Comparison of ENCODE assay signal across 22 cellular contexts in genomic region chr4:7384003-7384928, GRCh38. TPM values are rescaled to one million over a fixed set of nuclear protein-coding genes. Genes with fewer than 3 reads are reported as not detected.
DNase-seq lines count a peak whose midpoint lies in the region; ATAC-seq lines count a peak whose summit lies in the region.
"Had no signal": no experiment of that assay in that cellular context is flagged by ENCODE, and none has a peak within 500 bp of the region (broad histone marks: within the 10 kb centered on the region; RNA-seq: fewer than 3 reads in every experiment).

No MANE protein-coding gene starts in this region.

- H3K27me3 ChIP-seq in BLaER1 (no peaks in the 10 kb centered on the region), H7 (ENCODE audit: control insufficient read depth, insufficient read depth, low read length) (no peaks in the 10 kb centered on the region)
- H3K27me3 ChIP-seq: ascending aorta had no signal

- H3K9me3 ChIP-seq in BLaER1 = no peaks in the 10 kb centered on the region
- H3K9me3 ChIP-seq: ascending aorta had no signal

- H3K4me2 ChIP-seq in BLaER1 = peak overlapping the region; percentile 98

- no peak for ATAC-seq in GM21619 (IDR thresholded peaks at IDR 0.05; ENCODE audit: unreplicated experiment)
- ATAC-seq: activated CD8-positive, alpha-beta T cell treated with anti-CD3 and anti-CD28 coated beads, Interleukin-2, amount 10 ng/mL, durations not matched to agents 7 days and 5 days; GM12878; HepG2; stimulated activated naive B cell treated with anti-CD40 and anti-IgM and Interleukin-4, amounts not matched to agents 10 μg/mL and 1 μg/mL and 100 μg/mL, for 72 hours; T-cell had no signal

- H3K4me3 ChIP-seq in BLaER1 (no peak overlapping the region), H7 (ENCODE audit: insufficient read depth, low read depth, low read length) (no peak overlapping the region)
- H3K4me3 ChIP-seq: ascending aorta, GM12878 had no signal

- H3K9ac ChIP-seq in BLaER1 = peak overlapping the region; percentile 64; the same call in 1 of the 2 replicates

- DNase-seq in H7 (peak; percentile 43), head of caudate nucleus (peak in 23 of 42 donors; percentile 1 to 28 (median 8)), posterior vena cava (ENCODE audit: low spot score) (peak; percentile 58), HuH-7 (ENCODE audit: low spot score) (no peak), DMS53 treated with DMSO at 0.1 percent for 48 hours (lab: John Stamatoyannopoulos, UW; ENCODE audit: unreplicated experiment) (no peak)
- DNase-seq: activated CD8-positive, alpha-beta T cell treated with anti-CD3 and anti-CD28 coated beads, Interleukin-2, amount 10 ng/mL, durations not matched to agents 7 days and 5 days; AML-193; Calu3; GDM1; MM.1S; NCI-H345; stimulated activated naive B cell treated with anti-CD40 and anti-IgM and Interleukin-4, amounts not matched to agents 10 μg/mL and 1 μg/mL and 100 μg/mL, for 72 hours; T-cell had no signal

- peak overlapping the region; percentile 78 for H3K27ac ChIP-seq in BLaER1
- H3K27ac ChIP-seq: ascending aorta, VCaP had no signal

- peaks cover 84% of the 10 kb centered on the region for H3K4me1 ChIP-seq in BLaER1
- H3K4me1 ChIP-seq: ascending aorta had no signal

- intact Hi-C loops in head of caudate nucleus (cut with DNase I) = no loop called here
- intact Hi-C loops in posterior vena cava (cut with DNase I) = no loop called here

- H4K20me1 ChIP-seq in BLaER1 = peaks cover under 1% of the 10 kb centered on the region; the same call in 1 of the 2 replicates

- H3K36me3 ChIP-seq in BLaER1 = no peaks in the 10 kb centered on the region
- H3K36me3 ChIP-seq in H7 (replicated peaks; ENCODE audit: control insufficient read depth, insufficient read depth, low read length) = no peaks in the 10 kb centered on the region
- H3K36me3 ChIP-seq: ascending aorta had no signal

RNA-seq across cellular contexts. Expression of gene PSAPL1, which starts 50.5 kb away (rescaled TPM):
- total RNA-seq in H7 (2014; rRNA removed; shearing (Covaris generic)) = 0.14 and 0.22 TPM in 2 replicates
- total RNA-seq in posterior vena cava = not detected
- total RNA-seq: activated CD8-positive, alpha-beta T cell treated with anti-CD3 and anti-CD28 coated beads, Interleukin-2, amount 10 ng/mL, durations not matched to agents 7 days and 5 days; ascending aorta; Calu3; frontal cortex; GM12878; pulmonary artery endothelial cell; RPMI7951; T-cell had no signal

Comparison
In these comparisons a context has a peak if more than half of its experiments do, and no peak if none do; other contexts are left out.
1. DNase-seq: peak in H7 (single experiment), head of caudate nucleus (23 of 42) and posterior vena cava (single experiment); none in HuH-7 (single experiment) and DMS53 treated with DMSO at 0.1 percent for 48 hours (single experiment).